In genomic region chr7:158829342-158830210, GRCh38 we compare ENCODE assay signal across 7 cellular contexts. TPM values are rescaled to one million over a fixed set of nuclear protein-coding genes. Genes with fewer than 3 reads are reported as not detected.
DNase-seq lines count a peak whose midpoint lies in the region; ATAC-seq and TF ChIP-seq lines count a peak whose summit lies in the region.

TSS of gene ESYT2 (minus strand) at chr7:158829509. CDS start at chr7:158829418, 91 bp downstream.

- H3K36me3 ChIP-seq in gastrocnemius medialis, result no peaks in the 10 kb centered on the region

- H3K4me1 ChIP-seq in gastrocnemius medialis, result peaks cover 13 to 15% of the 10 kb centered on the region in 2 donors

- TF ChIP-seq CTCF in astrocyte of the spinal cord (IDR thresholded peaks at IDR 0.05; ENCODE audit: low read depth, low read length), result peak; percentile 20
- peak in 2 of 5 experiments; percentile 28 to 40 for TF ChIP-seq CTCF in gastrocnemius medialis (IDR thresholded peaks at IDR 0.05 in 4 of 5, conservative IDR thresholded peaks at IDR 0.05 in 1 of 5)

- H3K27ac ChIP-seq in gastrocnemius medialis, result peak within 1 kb of the TSS; percentile 96 to 100 (median 100)

- DNase-seq in NCI-H2081 (lab: John Stamatoyannopoulos, UW) (peak; percentile 97), T1000 (lab: John Stamatoyannopoulos, UW) (peak; percentile 98), astrocyte of the spinal cord (ENCODE audit: low read depth, low spot score) (peak; percentile 97), hypothalamus (lab: John Stamatoyannopoulos, UW) (peak; percentile 40 to 100 (median 97)), gastrocnemius medialis (peak; percentile 97)

- H3K27me3 ChIP-seq in gastrocnemius medialis, result no peaks in the 10 kb centered on the region

- H3K4me3 ChIP-seq in astrocyte of the spinal cord (ENCODE audit: low read depth, low read length) (peak within 1 kb of the TSS; percentile 74), gastrocnemius medialis (peak within 1 kb of the TSS; percentile 79 to 99 (median 92))

- ATAC-seq in GM18508 (IDR thresholded peaks at IDR 0.05; ENCODE audit: insufficient read depth, unreplicated experiment), result peak; percentile 80
- ATAC-seq in HG02981 (IDR thresholded peaks at IDR 0.05; ENCODE audit: unreplicated experiment), result peak; percentile 78
- peak; percentile 83 to 89 for ATAC-seq in gastrocnemius medialis

- TF ChIP-seq POLR2A in gastrocnemius medialis (IDR thresholded peaks at IDR 0.05), result peak; percentile 99

- intact Hi-C loops in gastrocnemius medialis (cut with DNase I; ENCODE audit: low total_unique reads), result loop anchor here (1.0 to 5.0 kb wide), 5 partner anchors 11 to 127 kb away; partner anchors contain the start of genes DYNC2I1 and NCAPG2

- in situ Hi-C loops in astrocyte of the spinal cord (cut with HindIII; ENCODE audit: low sequenced_read_pairs), result no loop called here
- in situ Hi-C loops in gastrocnemius medialis (cut with MboI; ENCODE audit: low sequenced_read_pairs in 4 of 4), result loop anchor here in 1 of 4 donors (25.0 kb wide), 1 partner anchor 117 kb away; the partner anchor contains the start of gene NCAPG2

- H3K9me3 ChIP-seq in gastrocnemius medialis, result no peaks in the 10 kb centered on the region

RNA-seq across cellular contexts. Expression of gene ESYT2, which starts in this region (rescaled TPM):
- 100 to 1,000 TPM in 1 of 4 donors, 10 to 100 TPM in 3; 67.5 to 106 (median 74.7) TPM for total RNA-seq in gastrocnemius medialis

Comparison
In these comparisons a context has a peak if more than half of its experiments do, and no peak if none do; other contexts are left out.
1. Peak in every context shown above with its lines: DNase-seq, ATAC-seq, H3K4me3 ChIP-seq and H3K27ac ChIP-seq.